Comparison of ENCODE assay signal across 2 cellular contexts in the genomic region with DNA sequence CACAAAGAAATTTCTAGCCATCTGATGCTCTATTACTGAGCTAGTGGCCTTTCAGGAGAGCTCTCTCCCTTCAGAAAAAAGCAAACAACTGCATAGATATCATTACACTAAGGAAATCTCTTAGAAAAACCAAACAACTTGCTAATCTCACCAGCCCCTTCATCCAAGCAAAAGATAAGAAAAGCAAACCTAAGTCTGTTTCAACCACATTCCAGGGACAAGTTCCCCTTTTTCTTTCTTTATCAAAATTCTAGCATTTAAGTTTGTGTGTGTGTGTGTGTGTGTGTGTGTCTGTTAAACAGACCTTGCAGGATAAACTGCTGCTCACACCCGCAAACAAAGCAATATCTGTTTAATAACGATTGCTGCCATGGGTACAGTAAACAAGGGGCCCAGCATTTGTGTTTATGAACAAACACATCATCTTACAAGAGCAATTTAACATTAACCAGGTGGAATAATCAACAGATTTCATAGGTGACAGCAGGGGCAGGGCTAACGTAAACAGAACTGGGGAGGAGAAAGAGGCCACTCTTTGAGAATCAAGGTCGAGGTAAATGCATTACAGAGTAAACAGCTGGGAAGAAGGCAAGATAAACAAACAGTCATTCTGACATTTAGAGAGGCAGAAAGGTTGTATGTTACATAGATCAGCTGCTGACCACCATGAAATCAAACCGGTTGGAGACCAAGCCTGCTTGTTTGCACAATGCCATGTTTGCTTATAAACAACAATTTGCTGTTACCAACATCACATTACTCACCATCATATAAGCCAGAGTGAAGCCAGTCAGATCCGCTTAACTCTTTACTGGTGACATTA.
TF ChIP-seq lines count a peak whose summit lies in the region.

No MANE protein-coding gene starts in this region.

TF ChIP-seq in A549, 52 proteins besides CTCF, POLR2A, EP300 and RAD21 (continued from another document):
- TF ChIP-seq, protein P1, sequence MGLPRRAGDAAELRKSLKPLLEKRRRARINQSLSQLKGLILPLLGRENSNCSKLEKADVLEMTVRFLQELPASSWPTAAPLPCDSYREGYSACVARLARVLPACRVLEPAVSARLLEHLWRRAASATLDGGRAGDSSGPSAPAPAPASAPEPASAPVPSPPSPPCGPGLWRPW (IDR thresholded peaks at IDR 0.05): peak; percentile 55; the same call in 1 of the 2 replicates
- TF ChIP-seq BHLHE40 (IDR thresholded peaks at IDR 0.05; ENCODE audit: low read depth, low read length) (no peak), SMC3 (IDR thresholded peaks at IDR 0.05) (peak; percentile 21; the same call in 2 of the 3 replicates), GATA3 (IDR thresholded peaks at IDR 0.05; ENCODE audit: borderline replicate concordance) (peak; percentile 86), FOSL2 (IDR thresholded peaks at IDR 0.05) (no peak), FOSL2 (CRISPR knock-in tag; IDR thresholded peaks at IDR 0.05) (peak; percentile 86), CEBPB (IDR thresholded peaks at IDR 0.05) (peak; percentile 41 to 74; a peak in 3 of 4 replicates), SREBF2 (IDR thresholded peaks at IDR 0.05) (no peak)
- TF ChIP-seq, protein P2, sequence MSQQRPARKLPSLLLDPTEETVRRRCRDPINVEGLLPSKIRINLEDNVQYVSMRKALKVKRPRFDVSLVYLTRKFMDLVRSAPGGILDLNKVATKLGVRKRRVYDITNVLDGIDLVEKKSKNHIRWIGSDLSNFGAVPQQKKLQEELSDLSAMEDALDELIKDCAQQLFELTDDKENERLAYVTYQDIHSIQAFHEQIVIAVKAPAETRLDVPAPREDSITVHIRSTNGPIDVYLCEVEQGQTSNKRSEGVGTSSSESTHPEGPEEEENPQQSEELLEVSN (IDR thresholded peaks at IDR 0.05; ENCODE audit: borderline replicate concordance, low read depth): no peak
- TF ChIP-seq, protein P3, sequence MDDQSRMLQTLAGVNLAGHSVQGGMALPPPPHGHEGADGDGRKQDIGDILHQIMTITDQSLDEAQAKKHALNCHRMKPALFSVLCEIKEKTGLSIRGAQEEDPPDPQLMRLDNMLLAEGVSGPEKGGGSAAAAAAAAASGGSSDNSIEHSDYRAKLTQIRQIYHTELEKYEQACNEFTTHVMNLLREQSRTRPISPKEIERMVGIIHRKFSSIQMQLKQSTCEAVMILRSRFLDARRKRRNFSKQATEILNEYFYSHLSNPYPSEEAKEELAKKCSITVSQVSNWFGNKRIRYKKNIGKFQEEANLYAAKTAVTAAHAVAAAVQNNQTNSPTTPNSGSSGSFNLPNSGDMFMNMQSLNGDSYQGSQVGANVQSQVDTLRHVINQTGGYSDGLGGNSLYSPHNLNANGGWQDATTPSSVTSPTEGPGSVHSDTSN (IDR thresholded peaks at IDR 0.05): no peak

TF ChIP-seq in IMR-90, 13 proteins besides CTCF, POLR2A, EP300 and RAD21 (continued from another document):
- TF ChIP-seq CHD1 (IDR thresholded peaks at IDR 0.05; ENCODE audit: low read depth, low read length): no peak
- no peak for TF ChIP-seq FOS (IDR thresholded peaks at IDR 0.05; ENCODE audit: low read depth, low read length)
- no peak for TF ChIP-seq NFE2L2 (IDR thresholded peaks at IDR 0.05; ENCODE audit: low read depth, low read length)
- TF ChIP-seq RFX5 (IDR thresholded peaks at IDR 0.05; ENCODE audit: low read depth, low read length): no peak
- no peak for TF ChIP-seq MXI1 (IDR thresholded peaks at IDR 0.05; ENCODE audit: borderline replicate concordance, low read depth, low read length)
